Comparison of ENCODE assay signal across 8 cellular contexts in genomic region chr5:96743065-96743768, GRCh38.
DNase-seq lines count a peak whose midpoint lies in the region; ATAC-seq and TF ChIP-seq lines count a peak whose summit lies in the region.

No MANE protein-coding gene starts in this region.

- TF ChIP-seq CTCF in H9 (conservative IDR thresholded peaks at IDR 0.05) (no peak), SK-N-SH (IDR thresholded peaks at IDR 0.05) (no peak), gastrocnemius medialis (IDR thresholded peaks at IDR 0.05 in 4 of 5, conservative IDR thresholded peaks at IDR 0.05 in 1 of 5) (no peak)

- DNase-seq in H9, result no peak
- DNase-seq in SK-N-SH, result no peak
- peak; percentile 37 for DNase-seq in glomerular endothelial cell (ENCODE audit: extremely low read depth, low read depth, low spot score)
- DNase-seq in gastrocnemius medialis, result no peak
- DNase-seq in COR-L47 (lab: John Stamatoyannopoulos, UW), result no peak
- DNase-seq in Ammon's horn (ENCODE audit: low spot score), result no peak
- no peak for DNase-seq in activated gamma-delta T cell treated with Interleukin-2 at 50 U/mL for 16 hours

- H4K20me1 ChIP-seq in H9 (ENCODE audit: control insufficient read depth, insufficient read depth, insufficient read length), result no peaks in the 10 kb centered on the region
- no peaks in the 10 kb centered on the region for H4K20me1 ChIP-seq in SK-N-SH (ENCODE audit: insufficient read depth)

- H3K27me3 Mint-ChIP-seq in H9 (ENCODE audit: low read depth), result no peaks in the 10 kb centered on the region

- no peak overlapping the region for H4K91ac ChIP-seq in H9 (ENCODE audit: insufficient read length, low read depth, low read length)

- no peak overlapping the region for H3K27ac ChIP-seq in H9 (ENCODE audit: insufficient read length, low read depth, low read length)
- H3K27ac ChIP-seq in SK-N-SH (ENCODE audit: low read depth in 2 of 2, low read length in 1 of 2), result peak overlapping the region in 1 of 2 experiments; percentile 27; a peak in 2 of 4 replicates
- H3K27ac ChIP-seq in gastrocnemius medialis, result peak overlapping the region; percentile 71 to 79 (median 77)

- H2AFZ ChIP-seq in H9 (ENCODE audit: low read length), result no peak overlapping the region
- H2AFZ ChIP-seq in SK-N-SH (ENCODE audit: low read depth), result no peak overlapping the region

- peak in 1 of 2 donors; percentile 10 for TF ChIP-seq POLR2A in gastrocnemius medialis (IDR thresholded peaks at IDR 0.05)
- TF ChIP-seq POLR2A in GM18505 (IDR thresholded peaks at IDR 0.05; ENCODE audit: borderline replicate concordance, extremely low read depth, insufficient read depth, insufficient read length), result no peak

- no peak overlapping the region for H3K4ac ChIP-seq in H9 (ENCODE audit: low read depth, low read length)

- no peak overlapping the region for H3K9ac ChIP-seq in H9 (ENCODE audit: extremely low read depth, insufficient read length, low read length)
- no peak overlapping the region for H3K9ac ChIP-seq in SK-N-SH

- H4K5ac ChIP-seq in H9 (ENCODE audit: insufficient read length, low read depth, low read length), result no peak overlapping the region

- H3K4me1 Mint-ChIP-seq in H9, result peaks cover 11% of the 10 kb centered on the region in 2 experiments

- no peaks in the 10 kb centered on the region for H3K9me2 ChIP-seq in SK-N-SH

- no peak overlapping the region for H2BK120ac ChIP-seq in H9 (ENCODE audit: low read depth, low read length, poor library complexity, severe bottlenecking)

- H3K18ac ChIP-seq in H9 (ENCODE audit: insufficient read length, low read depth, low read length), result no peak overlapping the region

- H3K9me3 Mint-ChIP-seq in H9, result no peaks in the 10 kb centered on the region

- no peak overlapping the region for H3K4me3 Mint-ChIP-seq in H9

- H3K36me3 ChIP-seq in SK-N-SH (replicated peaks in 1 of 2; ENCODE audit: control insufficient read depth in 1 of 2, insufficient read depth in 2 of 2, low read length in 1 of 2), result peaks cover 78 to 88% of the 10 kb centered on the region in 2 experiments
- H3K36me3 ChIP-seq in gastrocnemius medialis, result peaks cover 8 to 95% of the 10 kb centered on the region in 2 donors

- WGBS in H9 (ENCODE audit: extremely low coverage, insufficient read length, low lambda C conversion rate), result no CpG with 5 or more reads among the region's 11 CpGs
- WGBS in SK-N-SH (ENCODE audit: low lambda C conversion rate), result 85% methylated on average over 11 of the region's 11 CpGs

- H3K4me1 ChIP-seq in H9 (ENCODE audit: insufficient read depth, low read length) (no peaks in the 10 kb centered on the region; the same call in 1 of the 2 replicates), SK-N-SH (ENCODE audit: control insufficient read depth in 1 of 2, insufficient read depth in 2 of 2, low read depth in 1 of 2, low read length in 1 of 2) (peaks cover 0 to 14% of the 10 kb centered on the region in 2 experiments; a peak in 1 of 4 replicates), gastrocnemius medialis (peaks cover 11 to 14% of the 10 kb centered on the region in 2 donors)

- intact Hi-C loops in gastrocnemius medialis (cut with DNase I; ENCODE audit: low total_unique reads), result no loop called here

- CTCF ChIA-PET in SK-N-SH (lab: Yijun Ruan, JAX), result interaction anchor here (0.9 to 3.7 kb wide), 3 partner anchors 9 to 418 kb away, joined by 3 to 22 read pairs (median 3); no protein-coding TSS in a partner anchor

- no peaks in the 10 kb centered on the region for H3K9me3 ChIP-seq in H9 (ENCODE audit: control insufficient read depth, low read depth, low read length)
- no peaks in the 10 kb centered on the region for H3K9me3 ChIP-seq in SK-N-SH
- H3K9me3 ChIP-seq in gastrocnemius medialis, result no peaks in the 10 kb centered on the region

- H2BK20ac ChIP-seq in H9 (ENCODE audit: low read depth, low read length, poor library complexity, severe bottlenecking), result no peak overlapping the region

- POLR2A ChIA-PET in SK-N-SH (lab: Yijun Ruan, JAX), result no interaction called here

- H3K36me3 Mint-ChIP-seq in H9 (ENCODE audit: insufficient read depth in 1 of 3, low read depth in 3 of 3), result peaks cover 3 to 17% (median 11%) of the 10 kb centered on the region in 3 experiments

- peaks cover 15% of the 10 kb centered on the region for H3F3A ChIP-seq in SK-N-SH (replicated peaks; ENCODE audit: insufficient read depth)

- H3K23me2 ChIP-seq in H9 (ENCODE audit: insufficient read length, low read depth, low read length, poor library complexity, severe bottlenecking), result no peaks in the 10 kb centered on the region

- H3K79me2 ChIP-seq in H9 (ENCODE audit: insufficient read depth, low read length) (no peaks in the 10 kb centered on the region), SK-N-SH (ENCODE audit: insufficient read depth) (no peaks in the 10 kb centered on the region)

- H3K4me3 ChIP-seq in SK-N-SH (ENCODE audit: low read depth in 2 of 2, low read length in 1 of 2), result no peak overlapping the region
- H3K4me3 ChIP-seq in gastrocnemius medialis, result no peak overlapping the region

- no peaks in the 10 kb centered on the region for H3K79me1 ChIP-seq in H9 (ENCODE audit: insufficient read depth, low read depth, low read length, poor library complexity, severe bottlenecking)

- H2AK5ac ChIP-seq in H9 (ENCODE audit: insufficient read length, low read length), result no peak overlapping the region

- no peak overlapping the region for H3K14ac ChIP-seq in H9 (ENCODE audit: insufficient read depth, low read length)

- H4K8ac ChIP-seq in H9 (replicated peaks; ENCODE audit: insufficient read length, low read depth, low read length), result no peak overlapping the region

- no peak overlapping the region for H2BK5ac ChIP-seq in H9 (ENCODE audit: insufficient read length, low read length)

- no peak overlapping the region for H2BK12ac ChIP-seq in H9 (ENCODE audit: insufficient read length, low read depth, low read length)

- H3K23ac ChIP-seq in H9 (ENCODE audit: insufficient read length, low read depth, low read length), result no peak overlapping the region

- TF ChIP-seq RAD21 in SK-N-SH (IDR thresholded peaks at IDR 0.05; ENCODE audit: low read length), result no peak

- in situ Hi-C loops in gastrocnemius medialis (cut with MboI; ENCODE audit: low sequenced_read_pairs in 4 of 4), result loop anchor here in 1 of 4 donors (10.0 kb wide), 1 partner anchor 422 kb away; no protein-coding TSS in a partner anchor

- H2BK15ac ChIP-seq in H9 (ENCODE audit: low read depth, low read length), result no peak overlapping the region

- H3K4me2 ChIP-seq in H9 (ENCODE audit: insufficient read depth, insufficient read length, low read length), result no peak overlapping the region
- H3K4me2 ChIP-seq in SK-N-SH, result no peak overlapping the region

- no peak overlapping the region for H3T11ph ChIP-seq in H9 (ENCODE audit: low read length)

- ATAC-seq in gastrocnemius medialis (peak; percentile 20 to 40), GM18505 (IDR thresholded peaks at IDR 0.05; ENCODE audit: unreplicated experiment) (no peak)

- H3K27ac Mint-ChIP-seq in H9, result peak overlapping the region in 2 of 3 experiments; percentile 53 to 82; a peak in 3 of 7 replicates

- H3K27me3 ChIP-seq in H9 (ENCODE audit: insufficient read depth, low read length), result no peaks in the 10 kb centered on the region
- H3K27me3 ChIP-seq in SK-N-SH (ENCODE audit: insufficient read depth), result no peaks in the 10 kb centered on the region
- no peaks in the 10 kb centered on the region for H3K27me3 ChIP-seq in gastrocnemius medialis

- no peak overlapping the region for H3K56ac ChIP-seq in H9 (ENCODE audit: insufficient read length, low read depth, low read length)

- no peak for TF ChIP-seq EP300 in SK-N-SH (IDR thresholded peaks at IDR 0.05; ENCODE audit: borderline replicate concordance in 1 of 2, low read depth in 1 of 2, low read length in 1 of 2)

TF ChIP-seq in SK-N-SH, 30 proteins besides CTCF, POLR2A, EP300 and RAD21:
- TF ChIP-seq PBX3 (IDR thresholded peaks at IDR 0.05) (peak; percentile 16; the same call in 1 of the 2 replicates), POLR2AphosphoS5 (IDR thresholded peaks at IDR 0.05; ENCODE audit: low read depth, low read length) (no peak), MAX (IDR thresholded peaks at IDR 0.05; ENCODE audit: low read depth) (no peak), USF1 (IDR thresholded peaks at IDR 0.05; ENCODE audit: borderline replicate concordance, low read depth) (no peak), GABPA (IDR thresholded peaks at IDR 0.05; ENCODE audit: low read depth) (peak; percentile 45; the same call in 1 of the 2 replicates), RCOR1 (IDR thresholded peaks at IDR 0.05; ENCODE audit: low read length) (no peak), EZH2phosphoT487 (IDR thresholded peaks at IDR 0.05; ENCODE audit: borderline replicate concordance, low read depth) (no peak), JUND (IDR thresholded peaks at IDR 0.05) (0 out of 2 replicates have a peak, but pooled peaks have one; percentile 36), SIN3A (IDR thresholded peaks at IDR 0.05; ENCODE audit: borderline replicate concordance, low read depth, low read length) (no peak)
